In the genomic region with DNA sequence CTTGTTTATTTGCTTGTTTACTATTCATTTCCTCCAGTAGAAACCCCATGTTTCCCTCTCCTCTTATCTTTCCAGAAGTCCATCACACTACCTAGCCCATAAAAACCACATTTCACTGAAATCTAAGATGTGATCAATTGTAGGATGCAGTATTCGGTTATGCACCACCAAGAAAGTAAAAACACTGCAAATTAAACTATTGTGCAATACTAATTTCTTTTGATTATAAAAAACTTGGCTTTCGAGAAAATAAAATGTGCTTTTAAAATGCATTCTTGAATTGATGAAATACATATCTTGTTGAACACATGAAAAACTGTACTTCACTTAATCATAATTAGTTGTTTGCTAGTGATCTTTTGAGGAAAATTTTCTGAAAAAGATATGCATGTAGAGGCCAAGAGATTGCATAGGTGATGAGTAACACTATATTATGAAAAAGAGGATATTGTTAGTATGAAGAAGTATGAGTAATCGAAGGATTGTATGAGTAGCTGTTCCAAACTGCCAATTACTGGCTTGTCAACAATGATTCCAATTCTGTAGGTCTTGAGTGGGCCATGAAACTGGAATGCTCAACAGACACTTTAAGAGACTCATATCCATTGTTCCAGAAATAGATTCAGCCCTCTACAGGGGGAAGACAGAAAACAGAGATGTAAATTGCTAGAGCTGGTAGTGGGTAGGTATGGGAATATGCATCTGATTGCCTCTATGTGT, we compare ENCODE assay signal across 17 cellular contexts.
DNase-seq lines count a peak whose midpoint lies in the region; ATAC-seq and TF ChIP-seq lines count a peak whose summit lies in the region.
"Had no signal": no experiment of that assay in that cellular context is flagged by ENCODE, and none has a peak within 500 bp of the region (broad histone marks: within the 10 kb centered on the region; RNA-seq: fewer than 3 reads in every experiment).

No MANE protein-coding gene starts in this region.

- H3K4me1 ChIP-seq in foreskin keratinocyte: peaks cover 58% of the 10 kb centered on the region
- H3K4me1 ChIP-seq: BLaER1, left lung, psoas muscle had no signal

- no peak overlapping the region for H3K4me3 ChIP-seq in AG10803 (ENCODE audit: low read length)
- H3K4me3 ChIP-seq: BLaER1, left lung, psoas muscle had no signal

- H3K36me3 Mint-ChIP-seq in activated T-helper 17 cell treated with anti-CD3 and anti-CD28 coated beads, Interleukin-2, amount 50 U/mL, for 72 hours (ENCODE audit: low read depth): no peaks in the 10 kb centered on the region
- no peaks in the 10 kb centered on the region for H3K36me3 Mint-ChIP-seq in T-cell
- H3K36me3 Mint-ChIP-seq: naive B cell had no signal

- DNase-seq in AG10803 (ENCODE audit: low read depth) (peak; percentile 31), HT1080 (ENCODE audit: low read depth) (peak; percentile 83), foreskin keratinocyte (peak; percentile 62 to 80), amniotic stem cell (lab: John Stamatoyannopoulos, UW) (no peak), T-cell (no peak)
- DNase-seq: activated gamma-delta T cell treated with Interleukin-2 at 50 U/mL for 16 hours, DMS153, hippocampal formation, left lung, naive B cell, NCI-H345, psoas muscle had no signal

- CTCF ChIA-PET in T-cell (lab: Charles Lee): no interaction called here

- ATAC-seq in activated T-helper 17 cell treated with anti-CD3 and anti-CD28 coated beads, Interleukin-2, amount 50 U/mL, for 72 hours (replicated peaks): peak; percentile 16
- ATAC-seq in foreskin keratinocyte (peak; percentile 39), T-cell (replicated peaks in 1 of 4) (no peak), HG02763 (IDR thresholded peaks at IDR 0.05; ENCODE audit: unreplicated experiment) (no peak), GM21515 (IDR thresholded peaks at IDR 0.05; ENCODE audit: unreplicated experiment) (no peak)
- ATAC-seq: left lung, psoas muscle had no signal

- H3K27me3 Mint-ChIP-seq in activated T-helper 17 cell treated with anti-CD3 and anti-CD28 coated beads, Interleukin-2, amount 50 U/mL, for 72 hours: peaks cover 5% of the 10 kb centered on the region
- H3K27me3 Mint-ChIP-seq in T-cell: peaks cover 4 to 9% of the 10 kb centered on the region in 2 donors
- H3K27me3 Mint-ChIP-seq: brain, naive B cell had no signal

- TF ChIP-seq CTCF in AG10803 (conservative IDR thresholded peaks at IDR 0.05; ENCODE audit: low read length) (no peak), foreskin keratinocyte (conservative IDR thresholded peaks at IDR 0.05) (peak; percentile 24)

- POLR2A ChIA-PET in T-cell (lab: Charles Lee): no interaction called here

- H3K4me3 Mint-ChIP-seq in activated T-helper 17 cell treated with anti-CD3 and anti-CD28 coated beads, Interleukin-2, amount 50 U/mL, for 72 hours: no peak overlapping the region
- no peak overlapping the region for H3K4me3 Mint-ChIP-seq in T-cell
- H3K4me3 Mint-ChIP-seq: brain, naive B cell had no signal

- H3K27me3 ChIP-seq in foreskin keratinocyte: no peaks in the 10 kb centered on the region
- H3K27me3 ChIP-seq: BLaER1, left lung had no signal

- H3K27ac ChIP-seq in foreskin keratinocyte: peak overlapping the region; percentile 83
- H3K27ac ChIP-seq: BLaER1, left lung, psoas muscle had no signal

- peaks cover 3% of the 10 kb centered on the region for H3K9me3 Mint-ChIP-seq in activated T-helper 17 cell treated with anti-CD3 and anti-CD28 coated beads, Interleukin-2, amount 50 U/mL, for 72 hours
- H3K9me3 Mint-ChIP-seq in T-cell: no peaks in the 10 kb centered on the region

- H3K27ac Mint-ChIP-seq in activated T-helper 17 cell treated with anti-CD3 and anti-CD28 coated beads, Interleukin-2, amount 50 U/mL, for 72 hours: no peak overlapping the region
- no peak overlapping the region for H3K27ac Mint-ChIP-seq in T-cell
- H3K27ac Mint-ChIP-seq: brain, naive B cell had no signal

- no peaks in the 10 kb centered on the region for H3K4me1 Mint-ChIP-seq in activated T-helper 17 cell treated with anti-CD3 and anti-CD28 coated beads, Interleukin-2, amount 50 U/mL, for 72 hours
- no peaks in the 10 kb centered on the region for H3K4me1 Mint-ChIP-seq in T-cell
- H3K4me1 Mint-ChIP-seq: naive B cell had no signal

Comparison
In these comparisons a context has a peak if more than half of its experiments do, and no peak if none do; other contexts are left out.
1. DNase-seq: peak in AG10803 (single experiment), HT1080 (single experiment) and foreskin keratinocyte (2 of 2); none in amniotic stem cell (single experiment) and T-cell (0 of 34).
2. ATAC-seq: peak in activated T-helper 17 cell treated with anti-CD3 and anti-CD28 coated beads, Interleukin-2, amount 50 U/mL, for 72 hours (single experiment) and foreskin keratinocyte (single experiment); none in T-cell (0 of 4), HG02763 (single experiment) and GM21515 (single experiment).